Comparison of ENCODE assay signal across 16 cellular contexts in the genomic region with DNA sequence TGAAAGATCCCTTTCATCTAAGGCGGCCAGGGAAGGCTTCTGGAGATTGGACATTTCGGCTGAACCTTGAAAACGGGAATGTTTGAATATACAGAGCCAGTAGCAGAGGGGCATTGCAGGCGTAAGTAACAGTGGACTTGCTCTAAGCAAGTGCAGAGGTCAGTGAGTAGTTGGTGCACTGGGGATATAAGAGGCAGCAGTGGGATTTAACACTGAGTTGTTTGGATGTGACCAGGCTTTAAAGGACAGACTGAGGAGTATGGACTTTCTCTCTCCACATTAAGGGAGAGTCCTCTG. TPM values are rescaled to one million over a fixed set of nuclear protein-coding genes. Genes with fewer than 3 reads are reported as not detected.
A peak's percentile ranks its signal among the peaks of the same experiment; 100 is the strongest.
DNase-seq lines count a peak whose midpoint lies in the region; ATAC-seq and TF ChIP-seq lines count a peak whose summit lies in the region.
"Had no signal": no experiment of that assay in that cellular context is flagged by ENCODE, and none has a peak within 500 bp of the region (broad histone marks: within the 10 kb centered on the region; RNA-seq: fewer than 3 reads in every experiment).

No MANE protein-coding gene starts in this region.

- peaks cover 30% of the 10 kb centered on the region for H3K27me3 Mint-ChIP-seq in activated naive CD8-positive, alpha-beta T cell
- peaks cover 75% of the 10 kb centered on the region for H3K27me3 Mint-ChIP-seq in activated naive CD8-positive, alpha-beta T cell treated with anti-CD3 and anti-CD28 coated beads for 36 hours
- H3K27me3 Mint-ChIP-seq in mesothelial cell of epicardium (ENCODE audit: low read depth) (peaks cover 49% of the 10 kb centered on the region), type B pancreatic cell (peaks cover 33% of the 10 kb centered on the region)

- ATAC-seq in HG03439 (IDR thresholded peaks at IDR 0.05; ENCODE audit: unreplicated experiment) = no peak

- DNase-seq in activated naive CD8-positive, alpha-beta T cell treated with anti-CD3 and anti-CD28 coated beads for 36 hours = no peak
- DNase-seq in cerebellar cortex (ENCODE audit: low spot score) (peak; percentile 9), mesothelial cell of epicardium (ENCODE audit: low spot score in 2 of 2, unreplicated experiment in 2 of 2) (no peak), type B pancreatic cell (ENCODE audit: extremely low spot score, unreplicated experiment) (no peak), mucosa of gallbladder (ENCODE audit: low spot score) (no peak)
- DNase-seq in activated effector memory CD4-positive, alpha-beta T cell treated with Interleukin-2 at 50 U/mL for 16 hours = no peak
- DNase-seq: activated CD4-positive, alpha-beta memory T cell treated with anti-CD3 and anti-CD28 coated beads, Interleukin-2, amount 10 ng/mL, durations not matched to agents 7 days and 5 days; activated T-cell treated with anti-CD3 and anti-CD28 coated beads, Interleukin-2, amount 50 U/mL, for 4 hours; CD4-positive, alpha-beta T cell; central memory CD4-positive, alpha-beta T cell; GOT3; NCI-H1417 treated with DMSO at 0.1 percent for 48 hours; stimulated activated CD4-positive, alpha-beta T cell treated with anti-CD3 and anti-CD28 coated beads, Interleukin-12 subunit alpha, Interleukin-12 subunit beta, amount 100 ng/mL, for 4 hours had no signal

- H3K36me3 Mint-ChIP-seq in activated naive CD8-positive, alpha-beta T cell = no peaks in the 10 kb centered on the region
- no peaks in the 10 kb centered on the region for H3K36me3 Mint-ChIP-seq in activated naive CD8-positive, alpha-beta T cell treated with anti-CD3 and anti-CD28 coated beads for 36 hours
- H3K36me3 Mint-ChIP-seq in mesothelial cell of epicardium (peaks cover 3% of the 10 kb centered on the region), type B pancreatic cell (peaks cover 6% of the 10 kb centered on the region)
- H3K36me3 Mint-ChIP-seq: stimulated activated memory B cell treated with anti-CD40 and anti-IgM and Interleukin-4, amounts not matched to agents 10 μg/mL and 1 μg/mL and 100 μg/mL, for 72 hours had no signal

- H3K27ac Mint-ChIP-seq in activated naive CD8-positive, alpha-beta T cell = no peak overlapping the region
- H3K27ac Mint-ChIP-seq in activated naive CD8-positive, alpha-beta T cell treated with anti-CD3 and anti-CD28 coated beads for 36 hours = no peak overlapping the region
- no peak overlapping the region for H3K27ac Mint-ChIP-seq in mesothelial cell of epicardium
- H3K27ac Mint-ChIP-seq in type B pancreatic cell = peak overlapping the region; percentile 40
- H3K27ac Mint-ChIP-seq: activated CD4-positive, alpha-beta memory T cell treated with anti-CD3 and anti-CD28 coated beads, Interleukin-2, amount 10 ng/mL, durations not matched to agents 7 days and 5 days; CD4-positive, alpha-beta T cell; stimulated activated memory B cell treated with anti-CD40 and anti-IgM and Interleukin-4, amounts not matched to agents 10 μg/mL and 1 μg/mL and 100 μg/mL, for 72 hours had no signal

- TF ChIP-seq CTCF in mesothelial cell of epicardium (IDR thresholded peaks at IDR 0.05; ENCODE audit: unreplicated experiment) (no peak), type B pancreatic cell (conservative IDR thresholded peaks at IDR 0.05) (no peak)

- H3K4me3 Mint-ChIP-seq in activated naive CD8-positive, alpha-beta T cell = peak overlapping the region; percentile 57
- no peak overlapping the region for H3K4me3 Mint-ChIP-seq in activated naive CD8-positive, alpha-beta T cell treated with anti-CD3 and anti-CD28 coated beads for 36 hours
- H3K4me3 Mint-ChIP-seq in mesothelial cell of epicardium (peak overlapping the region; percentile 79), type B pancreatic cell (peak overlapping the region; percentile 84)
- H3K4me3 Mint-ChIP-seq: activated CD4-positive, alpha-beta memory T cell treated with anti-CD3 and anti-CD28 coated beads, Interleukin-2, amount 10 ng/mL, durations not matched to agents 7 days and 5 days; activated T-cell treated with anti-CD3 and anti-CD28 coated beads, Interleukin-2, amount 50 U/mL, for 4 hours; CD4-positive, alpha-beta T cell had no signal

- H3K4me1 Mint-ChIP-seq in activated naive CD8-positive, alpha-beta T cell (ENCODE audit: low read depth) = peaks cover 6% of the 10 kb centered on the region
- peaks cover 3% of the 10 kb centered on the region for H3K4me1 Mint-ChIP-seq in activated naive CD8-positive, alpha-beta T cell treated with anti-CD3 and anti-CD28 coated beads for 36 hours
- H3K4me1 Mint-ChIP-seq in mesothelial cell of epicardium (peaks cover 8% of the 10 kb centered on the region), type B pancreatic cell (ENCODE audit: unreplicated experiment) (peaks cover 22% of the 10 kb centered on the region)

- no peaks in the 10 kb centered on the region for H3K9me3 Mint-ChIP-seq in activated naive CD8-positive, alpha-beta T cell (ENCODE audit: low read depth)
- H3K9me3 Mint-ChIP-seq in activated naive CD8-positive, alpha-beta T cell treated with anti-CD3 and anti-CD28 coated beads for 36 hours = no peaks in the 10 kb centered on the region
- H3K9me3 Mint-ChIP-seq in mesothelial cell of epicardium = no peaks in the 10 kb centered on the region
- peaks cover 5% of the 10 kb centered on the region for H3K9me3 Mint-ChIP-seq in type B pancreatic cell
- H3K9me3 Mint-ChIP-seq: activated CD4-positive, alpha-beta memory T cell treated with anti-CD3 and anti-CD28 coated beads, Interleukin-2, amount 10 ng/mL, durations not matched to agents 7 days and 5 days; activated T-cell treated with anti-CD3 and anti-CD28 coated beads, Interleukin-2, amount 50 U/mL, for 4 hours; CD4-positive, alpha-beta T cell; stimulated activated memory B cell treated with anti-CD40 and anti-IgM and Interleukin-4, amounts not matched to agents 10 μg/mL and 1 μg/mL and 100 μg/mL, for 72 hours had no signal

RNA-seq across cellular contexts. Expression of a gene that starts 1.3 kb away (rescaled TPM):
- not detected for total RNA-seq in activated naive CD8-positive, alpha-beta T cell treated with anti-CD3 and anti-CD28 coated beads for 36 hours
- total RNA-seq in mesothelial cell of epicardium (20.2 to 21.4 TPM (median 20.2 TPM) in 3 replicates), type B pancreatic cell (ENCODE audit: low replicate concordance) (14.3 and 22.4 TPM in 2 replicates), mucosa of gallbladder (6.6 TPM)
- total RNA-seq: activated CD4-positive, alpha-beta memory T cell treated with anti-CD3 and anti-CD28 coated beads, Interleukin-2, amount 10 ng/mL, durations not matched to agents 7 days and 5 days; CD4-positive, alpha-beta T cell had no signal
